9 cellular contexts compared by ENCODE assay signal in the genomic region with DNA sequence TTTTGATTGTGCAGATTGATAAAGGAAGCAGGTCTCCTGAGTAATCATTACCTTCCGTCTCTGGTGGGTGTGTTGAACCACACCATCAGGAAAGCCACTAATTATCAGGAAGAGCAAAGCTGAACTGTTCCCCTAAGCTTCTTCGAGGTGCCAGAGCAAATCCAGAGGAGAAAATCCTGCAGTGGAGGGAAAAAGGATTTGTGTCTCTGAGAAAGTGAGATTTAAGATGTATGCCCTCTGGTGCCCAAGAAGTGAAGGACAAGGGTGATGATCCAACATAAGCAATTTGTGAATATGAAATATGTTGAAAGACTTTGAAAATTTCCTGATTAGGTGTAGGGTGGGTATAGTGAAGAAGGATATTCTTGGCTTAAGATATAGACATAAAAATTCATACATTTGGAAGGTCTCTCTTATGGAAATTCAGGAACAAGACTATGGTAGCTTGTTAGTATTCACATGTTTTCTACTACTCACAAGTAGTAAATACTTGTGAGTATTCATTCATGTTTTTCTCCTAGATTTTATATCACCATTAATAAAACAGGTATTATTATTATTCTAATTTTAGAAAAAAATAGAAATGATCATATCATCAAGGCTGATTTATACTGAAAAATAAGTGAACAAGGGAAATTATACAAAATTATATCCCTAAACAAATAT. TPM values are rescaled to one million over a fixed set of nuclear protein-coding genes. Genes with fewer than 3 reads are reported as not detected.
DNase-seq lines count a peak whose midpoint lies in the region; ATAC-seq, FAIRE-seq and TF ChIP-seq lines count a peak whose summit lies in the region.
"Had no signal": no experiment of that assay in that cellular context is flagged by ENCODE, and none has a peak within 500 bp of the region (broad histone marks: within the 10 kb centered on the region; RNA-seq: fewer than 3 reads in every experiment).

No MANE protein-coding gene starts in this region.

- no peak overlapping the region for H3K27ac Mint-ChIP-seq in stimulated activated memory B cell treated with anti-CD40 and anti-IgM and Interleukin-4, amounts not matched to agents 10 μg/mL and 1 μg/mL and 100 μg/mL, for 72 hours

- no peaks in the 10 kb centered on the region for H3K27me3 Mint-ChIP-seq in stimulated activated memory B cell treated with anti-CD40 and anti-IgM and Interleukin-4, amounts not matched to agents 10 μg/mL and 1 μg/mL and 100 μg/mL, for 72 hours
- H3K27me3 Mint-ChIP-seq: central memory CD8-positive, alpha-beta T cell had no signal

- H3K4me1 ChIP-seq in OCI-LY1 (ENCODE audit: insufficient read depth, low read length, severe bottlenecking), result no peaks in the 10 kb centered on the region

- H4K20me1 ChIP-seq in OCI-LY1 (ENCODE audit: insufficient read depth, low read length), result no peaks in the 10 kb centered on the region

- peak; percentile 14 to 29 for DNase-seq in stimulated activated CD4-positive, alpha-beta T cell treated with anti-CD3 and anti-CD28 coated beads, Interleukin-2, amount 100 ng/mL, for 24 hours
- no peak for DNase-seq in stimulated activated CD4-positive, alpha-beta T cell treated with anti-CD3 and anti-CD28 coated beads, Interleukin-4, amount 100 ng/mL, for 4 hours
- peak; percentile 42 for DNase-seq in Jurkat, Clone E6-1 (ENCODE audit: low read depth, low spot score)
- DNase-seq in bronchial epithelial cell (ENCODE audit: low read depth) (peak; percentile 73), iris pigment epithelial cell (ENCODE audit: low read depth) (peak; percentile 82)

- H3K9me3 Mint-ChIP-seq in stimulated activated memory B cell treated with anti-CD40 and anti-IgM and Interleukin-4, amounts not matched to agents 10 μg/mL and 1 μg/mL and 100 μg/mL, for 72 hours, result peaks cover 5% of the 10 kb centered on the region
- H3K9me3 Mint-ChIP-seq: central memory CD8-positive, alpha-beta T cell had no signal

- H3K9ac ChIP-seq in OCI-LY1 (ENCODE audit: low read length), result no peak overlapping the region

- no peak for ATAC-seq in stimulated activated memory B cell treated with anti-CD40 and anti-IgM and Interleukin-4, amounts not matched to agents 10 μg/mL and 1 μg/mL and 100 μg/mL, for 72 hours
- no peak for ATAC-seq in HG03095 (IDR thresholded peaks at IDR 0.05; ENCODE audit: unreplicated experiment)

- H3K9me2 ChIP-seq in OCI-LY1 (ENCODE audit: low read depth, low read length), result no peaks in the 10 kb centered on the region

- H3K4me2 ChIP-seq in OCI-LY1 (ENCODE audit: low read length), result peak overlapping the region; percentile 10; the same call in 1 of the 2 replicates

- H3K4me3 ChIP-seq in Jurkat, Clone E6-1 (ENCODE audit: low read length), result no peak overlapping the region
- H3K4me3 ChIP-seq in OCI-LY1 (ENCODE audit: low read depth, low read length, poor library complexity, severe bottlenecking) (no peak overlapping the region), bronchial epithelial cell (ENCODE audit: low read depth, low read length) (no peak overlapping the region)

- no peaks in the 10 kb centered on the region for H3F3A ChIP-seq in OCI-LY1 (ENCODE audit: insufficient read depth, low read length)

- H3K4me3 Mint-ChIP-seq in stimulated activated memory B cell treated with anti-CD40 and anti-IgM and Interleukin-4, amounts not matched to agents 10 μg/mL and 1 μg/mL and 100 μg/mL, for 72 hours, result peak overlapping the region; percentile 45
- H3K4me3 Mint-ChIP-seq: central memory CD8-positive, alpha-beta T cell had no signal

- H3K36me3 ChIP-seq in OCI-LY1 (ENCODE audit: insufficient read depth, low read length) (no peaks in the 10 kb centered on the region), bronchial epithelial cell (ENCODE audit: control insufficient read depth, insufficient read depth, low read length) (no peaks in the 10 kb centered on the region)

- no peaks in the 10 kb centered on the region for H3K79me2 ChIP-seq in OCI-LY1 (ENCODE audit: insufficient read depth, low read length)

- no peaks in the 10 kb centered on the region for H3K4me1 Mint-ChIP-seq in stimulated activated memory B cell treated with anti-CD40 and anti-IgM and Interleukin-4, amounts not matched to agents 10 μg/mL and 1 μg/mL and 100 μg/mL, for 72 hours
- H3K4me1 Mint-ChIP-seq: central memory CD8-positive, alpha-beta T cell had no signal

- H3K36me3 Mint-ChIP-seq in stimulated activated memory B cell treated with anti-CD40 and anti-IgM and Interleukin-4, amounts not matched to agents 10 μg/mL and 1 μg/mL and 100 μg/mL, for 72 hours, result peaks cover 12% of the 10 kb centered on the region

- peak; percentile 83 for TF ChIP-seq CTCF in OCI-LY1 (IDR thresholded peaks at IDR 0.05; ENCODE audit: low read length)
- peak; percentile 59 for TF ChIP-seq CTCF in bronchial epithelial cell (IDR thresholded peaks at IDR 0.05; ENCODE audit: insufficient read depth, low read length, severe bottlenecking)

- H3K27ac ChIP-seq in OCI-LY1 (ENCODE audit: low read depth, low read length, poor library complexity, severe bottlenecking), result no peak overlapping the region

- no peaks in the 10 kb centered on the region for H3K27me3 ChIP-seq in OCI-LY1 (ENCODE audit: insufficient read depth, low read length)
- H3K27me3 ChIP-seq in bronchial epithelial cell (ENCODE audit: control insufficient read depth, insufficient read depth, low read length), result no peaks in the 10 kb centered on the region

- FAIRE-seq in bronchial epithelial cell (lab: Jason Lieb, UNC), result no peak

- 0 out of 2 replicates have a peak, but pooled peaks cover 3% of the 10 kb centered on the region for H3K9me3 ChIP-seq in OCI-LY1 (ENCODE audit: low read length)

- no peak overlapping the region for H2AFZ ChIP-seq in OCI-LY1 (ENCODE audit: low read length)

RNA-seq across cellular contexts. Expression of gene COMMD2, which starts 34.8 kb away (rescaled TPM):
- 36.5 TPM for polyA plus RNA-seq in Jurkat, Clone E6-1 (2012; ENCODE audit: insufficient read depth, insufficient read length)
- 33.2 and 43.5 TPM in 2 replicates for total RNA-seq in bronchial epithelial cell

RNA-seq across cellular contexts. Expression of gene WWTR1, which starts 59.7 kb away (rescaled TPM):
- polyA plus RNA-seq in Jurkat, Clone E6-1 (2012; ENCODE audit: insufficient read depth, insufficient read length), result not detected
- 3.4 and 7.3 TPM in 2 replicates for total RNA-seq in bronchial epithelial cell

Comparison
In these comparisons a context has a peak if more than half of its experiments do, and no peak if none do; other contexts are left out.
1. DNase-seq: peak in stimulated activated CD4-positive, alpha-beta T cell treated with anti-CD3 and anti-CD28 coated beads, Interleukin-2, amount 100 ng/mL, for 24 hours (2 of 2), Jurkat, Clone E6-1 (single experiment), bronchial epithelial cell (single experiment) and iris pigment epithelial cell (single experiment); none in stimulated activated CD4-positive, alpha-beta T cell treated with anti-CD3 and anti-CD28 coated beads, Interleukin-4, amount 100 ng/mL, for 4 hours (0 of 2).